Comparison of ENCODE assay signal across 8 cellular contexts in the genomic region with DNA sequence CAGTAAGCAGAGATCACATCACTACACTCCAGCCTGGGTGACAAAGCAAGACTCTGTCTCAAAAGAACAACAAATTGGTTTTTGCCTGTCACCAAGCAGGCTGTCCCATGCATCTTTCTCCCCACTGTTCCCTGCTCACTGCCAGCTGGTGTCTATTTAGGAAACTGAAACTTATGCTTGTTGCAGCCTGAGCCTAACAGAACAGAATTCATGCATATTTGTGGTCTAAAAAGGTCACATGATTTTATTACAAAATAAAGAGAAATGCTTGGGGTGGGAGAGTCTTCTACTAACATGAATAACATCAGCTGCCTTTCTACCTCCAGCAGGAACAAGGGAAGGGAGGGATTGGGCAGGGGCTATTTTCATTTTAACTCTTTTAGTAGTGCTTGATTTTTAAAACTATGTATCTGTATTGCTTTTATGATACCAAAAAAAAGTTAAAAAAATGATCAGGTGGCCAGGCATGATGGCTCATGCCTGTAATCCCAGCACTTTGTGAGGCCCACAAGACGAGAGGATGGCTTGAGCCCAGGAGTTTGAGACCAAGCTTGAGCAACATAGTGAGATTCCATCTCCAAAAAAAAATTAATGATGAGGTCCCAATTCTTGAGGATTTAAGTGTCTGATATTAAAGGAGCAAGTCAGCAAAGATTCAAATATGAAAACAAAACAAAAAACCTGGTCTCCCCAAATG. TPM values are rescaled to one million over a fixed set of nuclear protein-coding genes. Genes with fewer than 3 reads are reported as not detected.
A peak's percentile ranks its signal among the peaks of the same experiment; 100 is the strongest.
DNase-seq lines count a peak whose midpoint lies in the region; ATAC-seq and TF ChIP-seq lines count a peak whose summit lies in the region.

No MANE protein-coding gene starts in this region.

- no peak for TF ChIP-seq CTCF in osteocyte (IDR thresholded peaks at IDR 0.05)

- H3K4me3 Mint-ChIP-seq in activated naive CD4-positive, alpha-beta T cell treated with anti-CD3 and anti-CD28 coated beads, Interleukin-2, amount 50 U/mL, for 24 hours: peak overlapping the region; percentile 94
- H3K4me3 Mint-ChIP-seq in T-helper 2 cell treated with Interferon-gamma antibody and Interleukin-4, amounts not matched to agents 5 μg/mL and 100 μg/mL, for 36 hours: peak overlapping the region; percentile 96
- H3K4me3 Mint-ChIP-seq in osteocyte (ENCODE audit: unreplicated experiment): peak overlapping the region; percentile 93

- H3K27me3 Mint-ChIP-seq in activated naive CD4-positive, alpha-beta T cell treated with anti-CD3 and anti-CD28 coated beads, Interleukin-2, amount 50 U/mL, for 24 hours: no peaks in the 10 kb centered on the region
- no peaks in the 10 kb centered on the region for H3K27me3 Mint-ChIP-seq in T-helper 2 cell treated with Interferon-gamma antibody and Interleukin-4, amounts not matched to agents 5 μg/mL and 100 μg/mL, for 36 hours (ENCODE audit: low read depth)
- H3K27me3 Mint-ChIP-seq in osteocyte (ENCODE audit: unreplicated experiment): no peaks in the 10 kb centered on the region

- no peaks in the 10 kb centered on the region for H3K9me3 Mint-ChIP-seq in activated naive CD4-positive, alpha-beta T cell treated with anti-CD3 and anti-CD28 coated beads, Interleukin-2, amount 50 U/mL, for 24 hours
- H3K9me3 Mint-ChIP-seq in T-helper 2 cell treated with Interferon-gamma antibody and Interleukin-4, amounts not matched to agents 5 μg/mL and 100 μg/mL, for 36 hours: no peaks in the 10 kb centered on the region
- H3K9me3 Mint-ChIP-seq in osteocyte (ENCODE audit: unreplicated experiment): no peaks in the 10 kb centered on the region

- H3K4me1 Mint-ChIP-seq in activated naive CD4-positive, alpha-beta T cell treated with anti-CD3 and anti-CD28 coated beads, Interleukin-2, amount 50 U/mL, for 24 hours: peaks cover 37% of the 10 kb centered on the region
- peaks cover 25% of the 10 kb centered on the region for H3K4me1 Mint-ChIP-seq in T-helper 2 cell treated with Interferon-gamma antibody and Interleukin-4, amounts not matched to agents 5 μg/mL and 100 μg/mL, for 36 hours (ENCODE audit: low read depth)
- peaks cover 28% of the 10 kb centered on the region for H3K4me1 Mint-ChIP-seq in osteocyte (ENCODE audit: unreplicated experiment)

- no peak for ATAC-seq in GM19397 (IDR thresholded peaks at IDR 0.05; ENCODE audit: unreplicated experiment)

- H3K27ac Mint-ChIP-seq in activated naive CD4-positive, alpha-beta T cell treated with anti-CD3 and anti-CD28 coated beads, Interleukin-2, amount 50 U/mL, for 24 hours: peak overlapping the region; percentile 98
- H3K27ac Mint-ChIP-seq in T-helper 2 cell treated with Interferon-gamma antibody and Interleukin-4, amounts not matched to agents 5 μg/mL and 100 μg/mL, for 36 hours: peak overlapping the region; percentile 97
- peak overlapping the region; percentile 97 for H3K27ac Mint-ChIP-seq in osteocyte (ENCODE audit: unreplicated experiment)

- DNase-seq in activated naive CD4-positive, alpha-beta T cell treated with Interleukin-2 at 50 U/mL for 16 hours: no peak
- no peak for DNase-seq in T-helper 2 cell treated with Interferon-gamma antibody and Interleukin-4, amounts not matched to agents 5 μg/mL and 100 μg/mL, for 36 hours (ENCODE audit: low spot score)
- DNase-seq in fibroblast of peridontal ligament (ENCODE audit: extremely low read depth) (peak; percentile 94), osteocyte (ENCODE audit: extremely low spot score, unreplicated experiment) (no peak)
- DNase-seq in stimulated activated CD4-positive, alpha-beta T cell treated with anti-CD3 and anti-CD28 coated beads, Interleukin-2, amount 100 ng/mL, for 24 hours: no peak
- DNase-seq in stimulated activated CD4-positive, alpha-beta T cell treated with anti-CD3 and anti-CD28 coated beads, Interleukin-12 subunit alpha, Interleukin-12 subunit beta, amount 100 ng/mL, for 4 hours: no peak

- peaks cover 3% of the 10 kb centered on the region for H3K36me3 Mint-ChIP-seq in activated naive CD4-positive, alpha-beta T cell treated with anti-CD3 and anti-CD28 coated beads, Interleukin-2, amount 50 U/mL, for 24 hours
- H3K36me3 Mint-ChIP-seq in T-helper 2 cell treated with Interferon-gamma antibody and Interleukin-4, amounts not matched to agents 5 μg/mL and 100 μg/mL, for 36 hours (ENCODE audit: low read depth): peaks cover 26% of the 10 kb centered on the region
- peaks cover 19% of the 10 kb centered on the region for H3K36me3 Mint-ChIP-seq in osteocyte (ENCODE audit: unreplicated experiment)

RNA-seq across cellular contexts. Expression of a gene that starts 0.9 kb away (rescaled TPM):
- total RNA-seq in osteocyte: 327 and 334 TPM in 2 replicates

RNA-seq across cellular contexts. Expression of a gene that starts 3.7 kb away (rescaled TPM):
- total RNA-seq in osteocyte: not detected in 2 replicates

RNA-seq across cellular contexts. Expression of a gene that starts 20.3 kb away (rescaled TPM):
- total RNA-seq in osteocyte: not detected in 2 replicates

RNA-seq across cellular contexts. Expression of a gene that starts 25.2 kb away (rescaled TPM):
- total RNA-seq in osteocyte: 52.7 and 56.6 TPM in 2 replicates

RNA-seq across cellular contexts. Expression of a gene that starts 43.2 kb away (rescaled TPM):
- 154 and 177 TPM in 2 replicates for total RNA-seq in osteocyte
